In genomic region chr19:10501971-10502523, GRCh38 we compare ENCODE assay signal across 8 cellular contexts. TPM values are rescaled to one million over a fixed set of nuclear protein-coding genes. Genes with fewer than 3 reads are reported as not detected.
DNase-seq lines count a peak whose midpoint lies in the region; ATAC-seq and TF ChIP-seq lines count a peak whose summit lies in the region.

No MANE protein-coding gene starts in this region.

- peak overlapping the region; percentile 89 for H3K4me3 Mint-ChIP-seq in activated naive CD4-positive, alpha-beta T cell treated with anti-CD3 and anti-CD28 coated beads for 36 hours

- H3K4me2 ChIP-seq in OCI-LY3 (ENCODE audit: low read length): peak overlapping the region; percentile 97

- H3K36me3 ChIP-seq in OCI-LY3 (replicated peaks; ENCODE audit: low read depth, low read length): peaks cover 28% of the 10 kb centered on the region
- H3K36me3 ChIP-seq in neuron (ENCODE audit: insufficient read depth, low read length): peaks cover 23% of the 10 kb centered on the region

- DNase-seq in C1 segment of cervical spinal cord (lab: John Stamatoyannopoulos, UW): peak in 13 of 14 donors; percentile 34 to 92 (median 76)
- peak; percentile 50 for DNase-seq in activated naive CD4-positive, alpha-beta T cell treated with anti-CD3 and anti-CD28 coated beads for 36 hours
- peak; percentile 63 for DNase-seq in germinal center (ENCODE audit: low spot score)
- DNase-seq in NOMO-1 treated with DMSO at 0.1 percent for 48 hours (lab: John Stamatoyannopoulos, UW; ENCODE audit: unreplicated experiment): no peak

- H3K27me3 Mint-ChIP-seq in activated naive CD4-positive, alpha-beta T cell treated with anti-CD3 and anti-CD28 coated beads for 36 hours (ENCODE audit: low read depth): no peaks in the 10 kb centered on the region

- H2AFZ ChIP-seq in OCI-LY3 (ENCODE audit: low read depth, low read length) (peak overlapping the region; percentile 63; the same call in 1 of the 2 replicates), neuron (ENCODE audit: low read depth, low read length) (peak overlapping the region; percentile 91)

- H3K9me3 ChIP-seq in OCI-LY3 (ENCODE audit: insufficient read depth, low read length) (no peaks in the 10 kb centered on the region), neuron (ENCODE audit: low read length) (no peaks in the 10 kb centered on the region)

- peaks cover 21% of the 10 kb centered on the region for H3K36me3 Mint-ChIP-seq in activated naive CD4-positive, alpha-beta T cell treated with anti-CD3 and anti-CD28 coated beads for 36 hours (ENCODE audit: low read depth)

- peaks cover 64% of the 10 kb centered on the region for H3K79me2 ChIP-seq in OCI-LY3 (ENCODE audit: low read length)

- CTCF ChIA-PET in activated naive CD4-positive, alpha-beta T cell treated with anti-CD3 and anti-CD28 coated beads for 36 hours (lab: Charles Lee): interaction anchor here (2.0 kb wide), 1 partner anchor 9 kb away, joined by 7 read pairs; no protein-coding TSS in a partner anchor

- peak overlapping the region; percentile 85 for H3K4me3 ChIP-seq in OCI-LY3 (ENCODE audit: low read length)
- peak overlapping the region; percentile 90 for H3K4me3 ChIP-seq in neuron (ENCODE audit: low read length)

- H3K9me3 Mint-ChIP-seq in activated naive CD4-positive, alpha-beta T cell treated with anti-CD3 and anti-CD28 coated beads for 36 hours: no peaks in the 10 kb centered on the region

- peak; percentile 18 for ATAC-seq in GM18873 (IDR thresholded peaks at IDR 0.05; ENCODE audit: low FRiP score, unreplicated experiment)
- ATAC-seq in HG03139 (IDR thresholded peaks at IDR 0.05; ENCODE audit: unreplicated experiment): peak; percentile 20

- peak overlapping the region; percentile 88 for H3K27ac Mint-ChIP-seq in activated naive CD4-positive, alpha-beta T cell treated with anti-CD3 and anti-CD28 coated beads for 36 hours

- peaks cover 41% of the 10 kb centered on the region for H3K4me1 Mint-ChIP-seq in activated naive CD4-positive, alpha-beta T cell treated with anti-CD3 and anti-CD28 coated beads for 36 hours (ENCODE audit: low read depth)

- H3K27me3 ChIP-seq in OCI-LY3 (ENCODE audit: low read depth, low read length): no peaks in the 10 kb centered on the region
- H3K27me3 ChIP-seq in neuron (ENCODE audit: insufficient read depth, low read length): no peaks in the 10 kb centered on the region

- H3K27ac ChIP-seq in OCI-LY3 (ENCODE audit: low read length): peak overlapping the region; percentile 84

- H3K4me1 ChIP-seq in OCI-LY3 (ENCODE audit: low read length) (peaks cover 12% of the 10 kb centered on the region), neuron (ENCODE audit: insufficient read depth, low read length) (peaks cover 7% of the 10 kb centered on the region)

- TF ChIP-seq CTCF in OCI-LY3 (IDR thresholded peaks at IDR 0.05; ENCODE audit: low read depth, low read length): no peak

- H3K9ac ChIP-seq in OCI-LY3 (ENCODE audit: low read length): peak overlapping the region; percentile 97

- H4K20me1 ChIP-seq in OCI-LY3 (ENCODE audit: insufficient read depth, low read length): peaks cover 9% of the 10 kb centered on the region; the same call in 1 of the 2 replicates

- intact Hi-C loops in activated naive CD4-positive, alpha-beta T cell treated with anti-CD3 and anti-CD28 coated beads for 36 hours (cut with micrococcal nuclease): loop anchor here (2.0 kb wide), 3 partner anchors 23 to 231 kb away; partner anchors contain the start of genes ICAM1 and QTRT1

RNA-seq across cellular contexts. Expression of gene KEAP1, which starts 1.1 kb away (rescaled TPM):
- 10 to 100 TPM; 60.0 to 63.8 TPM for total RNA-seq in activated naive CD4-positive, alpha-beta T cell treated with anti-CD3 and anti-CD28 coated beads for 36 hours

RNA-seq across cellular contexts. Expression of gene S1PR5, which starts 15.2 kb away (rescaled TPM):
- not detected for total RNA-seq in activated naive CD4-positive, alpha-beta T cell treated with anti-CD3 and anti-CD28 coated beads for 36 hours

RNA-seq across cellular contexts. Expression of gene ATG4D, which starts 41.7 kb away (rescaled TPM):
- total RNA-seq in activated naive CD4-positive, alpha-beta T cell treated with anti-CD3 and anti-CD28 coated beads for 36 hours: 10 to 100 TPM; 21.6 to 22.5 TPM
